ENCODE assay signal across 8 cellular contexts in the genomic region with DNA sequence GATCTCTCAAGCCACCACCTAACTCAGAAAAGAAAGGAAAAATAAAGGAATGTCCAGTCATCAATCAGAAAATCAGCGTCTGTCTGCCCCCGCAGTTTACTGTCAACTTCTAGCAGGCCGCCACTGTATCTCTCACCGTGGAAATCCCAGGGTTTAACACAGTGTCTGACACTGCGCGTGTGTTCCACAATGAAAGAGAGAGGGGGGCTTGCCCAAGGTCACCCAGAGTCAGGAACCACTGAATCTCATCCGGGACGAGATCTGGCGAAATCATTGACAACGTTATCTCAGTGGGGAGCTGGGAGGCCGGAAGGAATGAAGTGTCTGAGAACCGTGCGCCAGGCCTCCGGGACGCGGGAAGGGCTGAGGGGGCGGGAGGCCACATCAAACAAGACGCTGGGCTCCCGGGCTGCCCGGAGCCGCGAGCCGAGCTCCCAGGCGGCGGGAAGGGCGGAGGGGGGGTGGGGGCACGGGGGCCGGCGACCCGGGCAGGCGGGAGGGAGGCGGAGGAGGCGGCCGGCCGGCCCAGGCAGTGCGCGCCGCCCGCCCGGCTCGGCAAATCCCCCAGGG. TPM values are rescaled to one million over a fixed set of nuclear protein-coding genes. Genes with fewer than 3 reads are reported as not detected.
DNase-seq lines count a peak whose midpoint lies in the region; ATAC-seq and TF ChIP-seq lines count a peak whose summit lies in the region.

No MANE protein-coding gene starts in this region.

- in situ Hi-C loops in HAP-1 (cut with MboI; ENCODE audit: low sequenced_read_pairs) = loop anchor here (10.0 kb wide), 1 partner anchor 181 kb away; no protein-coding TSS in a partner anchor

- POLR2A ChIA-PET in SK-N-SH (lab: Yijun Ruan, JAX) = interaction anchor here (1.2 to 1.8 kb wide), 4 partner anchors 9 to 140 kb away, joined by 3 to 5 read pairs (median 4); no protein-coding TSS in a partner anchor

- DNase-seq in BE2C = no peak
- DNase-seq in HAP-1 (ENCODE audit: low spot score in 2 of 2) = peak; percentile 40 to 63
- no peak for DNase-seq in SK-N-SH
- DNase-seq in dorsolateral prefrontal cortex = peak in 1 of 10 donors; percentile 35
- peak; percentile 91 for DNase-seq in mesenchymal stem cell
- DNase-seq in substantia nigra (lab: John Stamatoyannopoulos, UW) = peak in 14 of 49 donors; percentile 9 to 75 (median 56)

- CTCF ChIA-PET in SK-N-SH (lab: Yijun Ruan, JAX) = interaction anchor here (1.8 to 7.7 kb wide), 5 partner anchors 10 to 468 kb away, joined by 4 to 49 read pairs (median 8); no protein-coding TSS in a partner anchor

- H3K27me3 ChIP-seq in BE2C (no peaks in the 10 kb centered on the region), HAP-1 (ENCODE audit: low read depth) (no peaks in the 10 kb centered on the region), SK-N-SH (ENCODE audit: insufficient read depth) (no peaks in the 10 kb centered on the region), dorsolateral prefrontal cortex (peaks cover 0 to 3% (median 0%) of the 10 kb centered on the region in 45 donors), mesenchymal stem cell (ENCODE audit: control insufficient read depth in 1 of 2, insufficient read depth in 1 of 2, low read length in 2 of 2) (peaks cover 12 to 41% of the 10 kb centered on the region in 2 experiments)

- peak overlapping the region; percentile 71 to 76 for H3K18ac ChIP-seq in mesenchymal stem cell (ENCODE audit: low read depth in 1 of 2, low read length in 2 of 2)

- H3K36me3 ChIP-seq in BE2C (no peaks in the 10 kb centered on the region), HAP-1 (replicated peaks) (no peaks in the 10 kb centered on the region), SK-N-SH (replicated peaks in 1 of 2; ENCODE audit: control insufficient read depth in 1 of 2, insufficient read depth in 2 of 2, low read length in 1 of 2) (peaks cover 0 to 7% of the 10 kb centered on the region in 2 experiments), mesenchymal stem cell (ENCODE audit: control insufficient read depth in 1 of 2, insufficient read depth in 2 of 2, low read depth in 1 of 2, low read length in 2 of 2) (peaks cover 0 to 4% of the 10 kb centered on the region in 2 experiments)

- H4K8ac ChIP-seq in mesenchymal stem cell (ENCODE audit: low read length) = peak overlapping the region; percentile 73

- H4K20me1 ChIP-seq in SK-N-SH (ENCODE audit: insufficient read depth) = peaks cover 23% of the 10 kb centered on the region

- H3K27ac ChIP-seq in SK-N-SH (ENCODE audit: low read depth in 2 of 2, low read length in 1 of 2) = peak overlapping the region; percentile 33 to 94; a peak in 3 of 4 replicates
- peak overlapping the region in 42 of 59 donors; percentile 14 to 91 (median 62) for H3K27ac ChIP-seq in dorsolateral prefrontal cortex
- peak overlapping the region; percentile 61 for H3K27ac ChIP-seq in mesenchymal stem cell (ENCODE audit: low read length, poor library complexity, severe bottlenecking)
- peak overlapping the region; percentile 63 for H3K27ac ChIP-seq in substantia nigra (ENCODE audit: low read depth, low read length, poor library complexity, severe bottlenecking)

- peaks cover 21% of the 10 kb centered on the region for H3K79me2 ChIP-seq in SK-N-SH (ENCODE audit: insufficient read depth)

- H2BK120ac ChIP-seq in mesenchymal stem cell (ENCODE audit: low read depth, low read length) = peak overlapping the region; percentile 97

- H3K4me1 ChIP-seq in BE2C (peaks cover 10% of the 10 kb centered on the region), HAP-1 (peaks cover 41% of the 10 kb centered on the region), SK-N-SH (ENCODE audit: control insufficient read depth in 1 of 2, insufficient read depth in 2 of 2, low read depth in 1 of 2, low read length in 1 of 2) (peaks cover 16 to 58% of the 10 kb centered on the region in 2 experiments; a peak in 3 of 4 replicates), mesenchymal stem cell (ENCODE audit: control insufficient read depth, insufficient read depth, low read depth, low read length) (peaks cover 29% of the 10 kb centered on the region)

- TF ChIP-seq RAD21 in SK-N-SH (IDR thresholded peaks at IDR 0.05; ENCODE audit: low read length) = 0 out of 2 replicates have a peak, but pooled peaks have one; percentile 11

- H3K9ac ChIP-seq in SK-N-SH (peak overlapping the region; percentile 32; the same call in 1 of the 2 replicates), mesenchymal stem cell (ENCODE audit: low read length) (peak overlapping the region; percentile 76)

- TF ChIP-seq EP300 in SK-N-SH (IDR thresholded peaks at IDR 0.05; ENCODE audit: borderline replicate concordance in 1 of 2, low read depth in 1 of 2, low read length in 1 of 2) = no peak

- H3K9me2 ChIP-seq in SK-N-SH = no peaks in the 10 kb centered on the region

- H3K4me3 ChIP-seq in BE2C (ENCODE audit: low read depth, low read length) = peak overlapping the region; percentile 49
- peak overlapping the region; percentile 23 for H3K4me3 ChIP-seq in HAP-1
- H3K4me3 ChIP-seq in SK-N-SH (ENCODE audit: low read depth in 2 of 2, low read length in 1 of 2) = peak overlapping the region; percentile 5 to 71; a peak in 3 of 4 replicates
- peak overlapping the region in 55 of 59 donors; percentile 14 to 76 (median 43) for H3K4me3 ChIP-seq in dorsolateral prefrontal cortex
- peak overlapping the region; percentile 37 to 49 for H3K4me3 ChIP-seq in mesenchymal stem cell (ENCODE audit: insufficient read depth in 1 of 2, low read depth in 1 of 2, low read length in 2 of 2)

- no peak overlapping the region for H3K23ac ChIP-seq in mesenchymal stem cell (ENCODE audit: low read length in 2 of 2)

- H2BK12ac ChIP-seq in mesenchymal stem cell (ENCODE audit: low read length in 2 of 2) = peak overlapping the region; percentile 23 to 53

- intact Hi-C loops in dorsolateral prefrontal cortex (cut with DNase I) = loop anchor here in 1 of 2 donors (2.0 kb wide), 2 partner anchors 63 to 131 kb away; no protein-coding TSS in a partner anchor

- H2AFZ ChIP-seq in SK-N-SH (ENCODE audit: low read depth) = no peak overlapping the region; the same call in 1 of the 2 replicates
- H2AFZ ChIP-seq in mesenchymal stem cell (ENCODE audit: low read depth, low read length) = no peak overlapping the region

- no peak overlapping the region for H2AK5ac ChIP-seq in mesenchymal stem cell (ENCODE audit: low read length, severe bottlenecking)

- H3F3A ChIP-seq in SK-N-SH (replicated peaks; ENCODE audit: insufficient read depth) = peaks cover 35% of the 10 kb centered on the region

- H3K4me2 ChIP-seq in SK-N-SH (peak overlapping the region; percentile 52; the same call in 1 of the 2 replicates), mesenchymal stem cell (ENCODE audit: low read length, poor library complexity, severe bottlenecking) (peak overlapping the region; percentile 66)

- H2BK5ac ChIP-seq in mesenchymal stem cell (ENCODE audit: low read depth, low read length, poor library complexity, severe bottlenecking) = peak overlapping the region; percentile 61

- H3K9me3 ChIP-seq in BE2C (no peaks in the 10 kb centered on the region), HAP-1 (no peaks in the 10 kb centered on the region), SK-N-SH (no peaks in the 10 kb centered on the region), mesenchymal stem cell (ENCODE audit: control insufficient read depth, low read length) (no peaks in the 10 kb centered on the region)

- WGBS in SK-N-SH (ENCODE audit: low lambda C conversion rate) = 27% methylated on average over 17 of the region's 41 CpGs
- 4% methylated on average over 24 of the region's 41 CpGs for WGBS in mesenchymal stem cell

- peak overlapping the region; percentile 93 for H2BK15ac ChIP-seq in mesenchymal stem cell (ENCODE audit: low read depth, poor library complexity, severe bottlenecking)

- peak overlapping the region in 1 of 2 experiments; percentile 9 for H3K4ac ChIP-seq in mesenchymal stem cell (ENCODE audit: low read depth in 1 of 2, low read length in 2 of 2)

- no peak for ATAC-seq in HG03457 (IDR thresholded peaks at IDR 0.05; ENCODE audit: unreplicated experiment)
- ATAC-seq in HG02885 (IDR thresholded peaks at IDR 0.05; ENCODE audit: poor library complexity, unreplicated experiment) = no peak

- peak overlapping the region; percentile 70 for H4K91ac ChIP-seq in mesenchymal stem cell (ENCODE audit: low read length)

- TF ChIP-seq CTCF in BE2C (IDR thresholded peaks at IDR 0.05; ENCODE audit: low read depth, low read length) (no peak), SK-N-SH (IDR thresholded peaks at IDR 0.05) (no peak), dorsolateral prefrontal cortex (IDR thresholded peaks at IDR 0.05 in 54 of 56, conservative IDR thresholded peaks at IDR 0.05 in 2 of 56; ENCODE audit: low read depth in 1 of 56, partially characterized antibody in 56 of 56) (no peak)

- H3K14ac ChIP-seq in mesenchymal stem cell (ENCODE audit: low read length in 2 of 2) = no peak overlapping the region

- no peaks in the 10 kb centered on the region for H3K79me1 ChIP-seq in mesenchymal stem cell (replicated peaks; ENCODE audit: low read length, poor library complexity, severe bottlenecking)

TF ChIP-seq in SK-N-SH, 30 proteins besides CTCF, POLR2A, EP300 and RAD21 (continues in another document):
- TF ChIP-seq CHD2 (IDR thresholded peaks at IDR 0.05; ENCODE audit: low read length, partially characterized antibody) (peak; percentile 94), NFIC (IDR thresholded peaks at IDR 0.05; ENCODE audit: borderline replicate concordance) (no peak), GATA2 (CRISPR knock-in tag; IDR thresholded peaks at IDR 0.05) (peak; percentile 26; the same call in 1 of the 2 replicates), PBX3 (IDR thresholded peaks at IDR 0.05) (no peak), GABPA (IDR thresholded peaks at IDR 0.05; ENCODE audit: low read depth) (peak; percentile 15; the same call in 1 of the 2 replicates)

RNA-seq across cellular contexts. Expression of gene HES1, which starts 2.2 kb away (rescaled TPM):
- polyA plus RNA-seq in BE2C (2012; ENCODE audit: insufficient read depth, insufficient read length, low read depth) = 15.3 TPM
- polyA plus RNA-seq in SK-N-SH (2012; rRNA removed) = 152 and 225 TPM in 2 replicates
- polyA plus RNA-seq in SK-N-SH (2012; cell fraction: cytosol; rRNA removed) = 98.1 and 119 TPM in 2 replicates
- polyA plus RNA-seq in SK-N-SH (2012; cell fraction: nucleus; rRNA removed) = 440 and 504 TPM in 2 replicates
- total RNA-seq in dorsolateral prefrontal cortex = 10 to 100 TPM in 95 of 120 experiments, 1 to 10 TPM in 25; 5.0 to 46.3 (median 12.7) TPM
- polyA plus RNA-seq in mesenchymal stem cell (2013, experiment 1 of 2) = 194 TPM
- polyA plus RNA-seq in mesenchymal stem cell (2013, experiment 2 of 2) = 184 TPM

Comparison
In these comparisons a context has a peak if more than half of its experiments do, and no peak if none do; other contexts are left out.
1. DNase-seq: peak in HAP-1 (2 of 2) and mesenchymal stem cell (single experiment); none in BE2C (single experiment) and SK-N-SH (single experiment).
2. Peak in every context shown above with its lines, with median percentiles within 50 percentile points of each other: H3K4me3 ChIP-seq and H3K27ac ChIP-seq.